1 cellular context compared by ENCODE assay signal in the genomic region with DNA sequence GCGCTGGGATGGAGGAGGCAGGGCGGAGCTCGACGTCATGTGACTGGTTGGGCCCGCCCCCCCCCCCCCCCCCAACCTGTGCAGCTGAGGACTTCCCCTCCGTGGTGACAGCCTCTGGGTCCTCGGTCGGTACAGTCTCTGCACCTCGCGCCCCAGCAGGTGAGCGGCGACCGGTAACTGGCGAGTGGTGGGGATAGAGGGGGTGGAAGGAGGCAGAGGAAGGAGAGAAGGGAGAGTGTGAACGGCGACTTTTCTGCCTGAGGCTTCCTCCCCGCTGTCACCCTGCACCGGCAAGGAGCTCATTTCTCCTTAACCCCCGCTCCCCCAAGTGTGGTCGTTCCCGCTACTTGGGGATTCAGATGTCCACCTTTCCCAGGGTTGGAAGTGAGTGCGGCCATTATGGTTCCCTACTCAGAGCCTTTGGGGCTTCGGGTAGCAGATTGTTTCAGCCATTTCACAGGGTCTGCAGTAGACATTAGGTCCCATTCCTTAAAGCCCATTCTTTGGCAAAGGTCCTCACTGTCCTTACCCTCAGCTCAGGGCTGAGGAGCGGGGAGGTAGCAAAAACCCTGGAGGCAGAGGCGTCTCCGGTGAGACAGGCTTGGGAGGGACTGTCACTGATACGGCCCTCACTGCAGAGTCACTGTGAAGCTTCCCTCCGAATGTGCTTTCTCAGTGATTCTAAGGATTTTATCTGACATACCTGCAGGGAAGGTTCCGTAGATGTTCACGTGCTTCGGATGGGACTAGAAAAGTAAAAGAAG.
A peak's percentile ranks its signal among the peaks of the same experiment; 100 is the strongest.
TF ChIP-seq lines count a peak whose summit lies in the region.

Gene ATP6V1A, plus strand, starts transcription at position 81 of the 764 bp plus-strand sequence. CDS start 31,719 bp downstream, outside the sequence.

TF ChIP-seq in HEK293, 187 proteins besides CTCF, POLR2A, EP300 and RAD21 (continued from another document):
- TF ChIP-seq PRDM10 (tag by site-specific recombination; IDR thresholded peaks at IDR 0.05) (peak; percentile 99), MZF1 (tag by site-specific recombination; IDR thresholded peaks at IDR 0.05; ENCODE audit: borderline replicate concordance) (peak; percentile 84), SP7 (tag by site-specific recombination; IDR thresholded peaks at IDR 0.05) (0 out of 2 replicates have a peak, but pooled peaks have one; percentile 3), ZNF398 (tag by site-specific recombination; IDR thresholded peaks at IDR 0.05) (peak; percentile 49; the same call in 1 of the 2 replicates), SP3 (tag by site-specific recombination; IDR thresholded peaks at IDR 0.05) (no peak), ZNF76 (tag by site-specific recombination; IDR thresholded peaks at IDR 0.05; ENCODE audit: borderline replicate concordance, low read depth) (no peak; the same call in 1 of the 2 replicates), ZNF391 (tag by site-specific recombination; IDR thresholded peaks at IDR 0.05; ENCODE audit: borderline replicate concordance, low read depth) (0 out of 2 replicates have a peak, but pooled peaks have one; percentile 43), ZNF366 (tag by site-specific recombination; conservative IDR thresholded peaks at IDR 0.05) (0 out of 2 replicates have a peak, but pooled peaks have one; percentile 26), ZNF623 (tag by site-specific recombination; IDR thresholded peaks at IDR 0.05) (no peak), ZNF248 (tag by site-specific recombination; IDR thresholded peaks at IDR 0.05) (no peak), ZNF670 (tag by site-specific recombination; IDR thresholded peaks at IDR 0.05; ENCODE audit: low read depth) (no peak), PATZ1 (tag by site-specific recombination; IDR thresholded peaks at IDR 0.05) (peak; percentile 49)
